ENCODE assay signal across 8 cellular contexts in the genomic region with DNA sequence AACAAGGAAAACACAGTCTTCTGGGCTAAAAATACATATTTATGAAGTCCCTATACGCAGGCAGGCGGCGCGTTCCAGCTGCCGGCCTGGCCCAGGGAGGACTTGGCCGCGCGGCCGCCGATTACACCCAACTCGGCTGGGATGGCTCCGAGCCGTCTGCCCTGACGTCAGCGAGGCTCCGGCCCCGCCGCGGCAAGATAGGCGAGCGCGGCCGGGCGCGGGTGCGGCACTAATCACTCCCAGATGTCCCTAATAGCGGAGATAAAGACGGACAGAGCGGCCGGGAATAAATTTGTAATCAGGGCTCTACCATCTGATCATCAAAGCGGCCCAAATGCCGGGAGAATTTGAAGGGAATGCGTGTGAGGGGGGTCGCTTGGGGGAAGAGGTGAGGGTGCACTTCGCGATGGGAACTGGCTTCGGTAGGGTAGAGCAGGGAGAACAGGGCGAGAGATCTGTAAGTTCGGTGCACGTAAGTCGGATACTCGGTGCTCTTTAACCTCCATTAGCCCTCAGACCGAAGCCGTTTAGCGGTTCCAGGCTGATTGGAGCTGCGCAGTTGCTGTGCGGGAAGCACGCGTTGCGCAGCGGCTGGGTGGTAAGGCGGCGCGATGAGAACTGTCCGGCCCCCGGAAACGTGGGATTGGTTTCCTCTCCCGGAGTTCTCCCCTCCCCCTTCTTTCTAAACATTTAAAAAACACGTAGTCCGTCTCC. TPM values are rescaled to one million over a fixed set of nuclear protein-coding genes. Genes with fewer than 3 reads are reported as not detected.
A peak's percentile ranks its signal among the peaks of the same experiment; 100 is the strongest.
DNase-seq lines count a peak whose midpoint lies in the region; ATAC-seq and TF ChIP-seq lines count a peak whose summit lies in the region.

No MANE protein-coding gene starts in this region.

- H3K36me3 ChIP-seq in trophoblast cell (ENCODE audit: control insufficient read depth in 1 of 2, insufficient read depth in 2 of 2, low read length in 2 of 2) = no peaks in the 10 kb centered on the region

- WGBS in trophoblast cell (ENCODE audit: extremely low coverage, insufficient coverage, insufficient read length) = no CpG with 5 or more reads among the region's 60 CpGs

- no peak overlapping the region for H3K27ac Mint-ChIP-seq in activated CD4-positive, alpha-beta T cell treated with anti-CD3 and anti-CD28 coated beads for 36 hours
- H3K27ac Mint-ChIP-seq in WTC11 = no peak overlapping the region
- H3K27ac Mint-ChIP-seq in glutamatergic neuron (ENCODE audit: unreplicated experiment) = peak overlapping the region; percentile 92

- H3K27me3 Mint-ChIP-seq in activated CD4-positive, alpha-beta T cell treated with anti-CD3 and anti-CD28 coated beads for 36 hours = peaks cover 88% of the 10 kb centered on the region
- peaks cover 100% of the 10 kb centered on the region for H3K27me3 Mint-ChIP-seq in WTC11 (ENCODE audit: low read depth)
- H3K27me3 Mint-ChIP-seq in glutamatergic neuron (ENCODE audit: unreplicated experiment) = peaks cover 43% of the 10 kb centered on the region

- intact Hi-C loops in activated CD4-positive, alpha-beta T cell treated with anti-CD3 and anti-CD28 coated beads for 36 hours (cut with DNase I, micrococcal nuclease) = loop anchor here (2.0 to 5.0 kb wide), 2 partner anchors 690 to 692 kb away; no protein-coding TSS in a partner anchor

- H3K4me2 ChIP-seq in trophoblast cell (ENCODE audit: low read length) = peak overlapping the region; percentile 89

- TF ChIP-seq CTCF in WTC11 (IDR thresholded peaks at IDR 0.05) (no peak), glutamatergic neuron (IDR thresholded peaks at IDR 0.05; ENCODE audit: partially characterized antibody, unreplicated experiment) (no peak)

- peaks cover 27 to 34% of the 10 kb centered on the region in 2 experiments for H3K4me1 ChIP-seq in trophoblast cell (ENCODE audit: control insufficient read depth in 1 of 2, insufficient read depth in 2 of 2, low read length in 2 of 2)

- peak overlapping the region; percentile 78 for H2BK5ac ChIP-seq in trophoblast cell (ENCODE audit: low read depth, low read length, poor library complexity)

- peak overlapping the region; percentile 94 for H2BK120ac ChIP-seq in trophoblast cell (ENCODE audit: insufficient read depth, low read length, poor library complexity)

- peak overlapping the region; percentile 49 for H2AK5ac ChIP-seq in trophoblast cell (ENCODE audit: low read length)

- H3K9me3 Mint-ChIP-seq in activated CD4-positive, alpha-beta T cell treated with anti-CD3 and anti-CD28 coated beads for 36 hours (ENCODE audit: low read depth) = peaks cover 2% of the 10 kb centered on the region
- H3K9me3 Mint-ChIP-seq in WTC11 = no peaks in the 10 kb centered on the region
- peaks cover 32% of the 10 kb centered on the region for H3K9me3 Mint-ChIP-seq in glutamatergic neuron (ENCODE audit: unreplicated experiment)

- H3K4me3 Mint-ChIP-seq in activated CD4-positive, alpha-beta T cell treated with anti-CD3 and anti-CD28 coated beads for 36 hours = peak overlapping the region; percentile 51
- H3K4me3 Mint-ChIP-seq in WTC11 = peak overlapping the region; percentile 64
- peak overlapping the region; percentile 90 for H3K4me3 Mint-ChIP-seq in glutamatergic neuron (ENCODE audit: unreplicated experiment)

- H2AFZ ChIP-seq in trophoblast cell (ENCODE audit: insufficient read depth, low read length, poor library complexity) = peak overlapping the region; percentile 40

- H4K12ac ChIP-seq in trophoblast cell (ENCODE audit: low read depth, low read length) = peak overlapping the region; percentile 66

- ATAC-seq in activated CD4-positive, alpha-beta T cell treated with anti-CD3 and anti-CD28 coated beads for 36 hours = no peak
- ATAC-seq in WTC11 (peak; percentile 13), GM18868 (IDR thresholded peaks at IDR 0.05; ENCODE audit: unreplicated experiment) (no peak), GM18873 (IDR thresholded peaks at IDR 0.05; ENCODE audit: low FRiP score, unreplicated experiment) (no peak)

- H3K27me3 ChIP-seq in trophoblast cell (ENCODE audit: insufficient read depth, low read length) = peaks cover 7% of the 10 kb centered on the region

- H3K9me3 ChIP-seq in trophoblast cell (ENCODE audit: insufficient read depth, low read depth, low read length) = no peaks in the 10 kb centered on the region

- H3K27ac ChIP-seq in trophoblast cell (ENCODE audit: low read depth, low read length) = peak overlapping the region; percentile 97

- DNase-seq in activated CD4-positive, alpha-beta T cell treated with anti-CD3 and anti-CD28 coated beads for 36 hours = peak; percentile 26
- no peak for DNase-seq in activated CD4-positive, alpha-beta T cell treated with anti-CD3 and anti-CD28 coated beads, Interleukin-2, amount 50 U/mL, for 1 hour
- DNase-seq in WTC11 (ENCODE audit: low spot score) (peak; percentile 67), glutamatergic neuron (peak; percentile 83), trophoblast cell (peak; percentile 40 to 53), OCI-M1 (lab: John Stamatoyannopoulos, UW) (no peak)

- peaks cover 15% of the 10 kb centered on the region for H3K79me2 ChIP-seq in trophoblast cell (ENCODE audit: control insufficient read depth, insufficient read depth, low read length, poor library complexity)

- peak overlapping the region; percentile 84 for H3K14ac ChIP-seq in trophoblast cell (ENCODE audit: low read length)

- peak overlapping the region; percentile 67 for H3K4me3 ChIP-seq in trophoblast cell (ENCODE audit: low read depth, low read length)

- H3K23ac ChIP-seq in trophoblast cell (ENCODE audit: low read length) = no peak overlapping the region

- H4K8ac ChIP-seq in trophoblast cell (ENCODE audit: low read depth, low read length) = peak overlapping the region; percentile 64

- H2BK12ac ChIP-seq in trophoblast cell (ENCODE audit: low read length) = peak overlapping the region; percentile 66

- peak overlapping the region; percentile 54 for H3K4ac ChIP-seq in trophoblast cell (ENCODE audit: low read depth, low read length)

- peak overlapping the region; percentile 86 for H3K18ac ChIP-seq in trophoblast cell (ENCODE audit: low read length)

- H4K91ac ChIP-seq in trophoblast cell (ENCODE audit: low read depth, low read length) = peak overlapping the region; percentile 71

- H3K9ac ChIP-seq in trophoblast cell (ENCODE audit: low read length) = peak overlapping the region; percentile 75

- CTCF ChIA-PET in activated CD4-positive, alpha-beta T cell treated with anti-CD3 and anti-CD28 coated beads for 36 hours (lab: Charles Lee) = interaction anchor here (0.8 to 1.1 kb wide), 2 partner anchors 16 kb away, joined by 4 to 5 read pairs; no protein-coding TSS in a partner anchor
- CTCF ChIA-PET in WTC11 (lab: Charles Lee) = interaction anchor here (1.0 to 2.5 kb wide), 5 partner anchors 8 to 468 kb away, joined by 3 to 9 read pairs (median 5); a partner anchor contains a TSS

- peaks cover 20% of the 10 kb centered on the region for H3K4me1 Mint-ChIP-seq in activated CD4-positive, alpha-beta T cell treated with anti-CD3 and anti-CD28 coated beads for 36 hours
- H3K4me1 Mint-ChIP-seq in WTC11 (peaks cover 70% of the 10 kb centered on the region), glutamatergic neuron (ENCODE audit: low read depth, unreplicated experiment) (peaks cover 27% of the 10 kb centered on the region)

- H3K79me1 ChIP-seq in trophoblast cell (ENCODE audit: low read length) = peaks cover 57% of the 10 kb centered on the region

- POLR2A ChIA-PET in activated CD4-positive, alpha-beta T cell treated with anti-CD3 and anti-CD28 coated beads for 36 hours (lab: Charles Lee) = interaction anchor here (0.6 kb wide), 1 partner anchor 193 kb away, joined by 3 read pairs; no protein-coding TSS in a partner anchor
- POLR2A ChIA-PET in WTC11 (lab: Charles Lee) = interaction anchor here (1.0 kb wide), 1 partner anchor 13 kb away, joined by 3 read pairs; no protein-coding TSS in a partner anchor

- H3K36me3 Mint-ChIP-seq in activated CD4-positive, alpha-beta T cell treated with anti-CD3 and anti-CD28 coated beads for 36 hours (ENCODE audit: low read depth) = peaks cover 7% of the 10 kb centered on the region
- H3K36me3 Mint-ChIP-seq in WTC11 (peaks cover 7% of the 10 kb centered on the region; the same call in 1 of the 2 replicates), glutamatergic neuron (ENCODE audit: unreplicated experiment) (peaks cover 7% of the 10 kb centered on the region)

TF ChIP-seq in WTC11, 78 proteins besides CTCF, POLR2A, EP300 and RAD21 (continues in another document):
- TF ChIP-seq, protein P1, sequence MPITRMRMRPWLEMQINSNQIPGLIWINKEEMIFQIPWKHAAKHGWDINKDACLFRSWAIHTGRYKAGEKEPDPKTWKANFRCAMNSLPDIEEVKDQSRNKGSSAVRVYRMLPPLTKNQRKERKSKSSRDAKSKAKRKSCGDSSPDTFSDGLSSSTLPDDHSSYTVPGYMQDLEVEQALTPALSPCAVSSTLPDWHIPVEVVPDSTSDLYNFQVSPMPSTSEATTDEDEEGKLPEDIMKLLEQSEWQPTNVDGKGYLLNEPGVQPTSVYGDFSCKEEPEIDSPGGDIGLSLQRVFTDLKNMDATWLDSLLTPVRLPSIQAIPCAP (CRISPR knock-in tag; IDR thresholded peaks at IDR 0.05) = no peak
- TF ChIP-seq, protein P2, sequence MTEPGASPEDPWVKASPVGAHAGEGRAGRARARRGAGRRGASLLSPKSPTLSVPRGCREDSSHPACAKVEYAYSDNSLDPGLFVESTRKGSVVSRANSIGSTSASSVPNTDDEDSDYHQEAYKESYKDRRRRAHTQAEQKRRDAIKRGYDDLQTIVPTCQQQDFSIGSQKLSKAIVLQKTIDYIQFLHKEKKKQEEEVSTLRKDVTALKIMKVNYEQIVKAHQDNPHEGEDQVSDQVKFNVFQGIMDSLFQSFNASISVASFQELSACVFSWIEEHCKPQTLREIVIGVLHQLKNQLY (CRISPR knock-in tag; IDR thresholded peaks at IDR 0.05) = no peak
- TF ChIP-seq ZNF263 (CRISPR knock-in tag; IDR thresholded peaks at IDR 0.05; ENCODE audit: low read depth) (no peak), JAZF1 (CRISPR knock-in tag; IDR thresholded peaks at IDR 0.05) (no peak)
- TF ChIP-seq, protein P3, sequence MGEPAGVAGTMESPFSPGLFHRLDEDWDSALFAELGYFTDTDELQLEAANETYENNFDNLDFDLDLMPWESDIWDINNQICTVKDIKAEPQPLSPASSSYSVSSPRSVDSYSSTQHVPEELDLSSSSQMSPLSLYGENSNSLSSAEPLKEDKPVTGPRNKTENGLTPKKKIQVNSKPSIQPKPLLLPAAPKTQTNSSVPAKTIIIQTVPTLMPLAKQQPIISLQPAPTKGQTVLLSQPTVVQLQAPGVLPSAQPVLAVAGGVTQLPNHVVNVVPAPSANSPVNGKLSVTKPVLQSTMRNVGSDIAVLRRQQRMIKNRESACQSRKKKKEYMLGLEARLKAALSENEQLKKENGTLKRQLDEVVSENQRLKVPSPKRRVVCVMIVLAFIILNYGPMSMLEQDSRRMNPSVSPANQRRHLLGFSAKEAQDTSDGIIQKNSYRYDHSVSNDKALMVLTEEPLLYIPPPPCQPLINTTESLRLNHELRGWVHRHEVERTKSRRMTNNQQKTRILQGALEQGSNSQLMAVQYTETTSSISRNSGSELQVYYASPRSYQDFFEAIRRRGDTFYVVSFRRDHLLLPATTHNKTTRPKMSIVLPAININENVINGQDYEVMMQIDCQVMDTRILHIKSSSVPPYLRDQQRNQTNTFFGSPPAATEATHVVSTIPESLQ (CRISPR knock-in tag; IDR thresholded peaks at IDR 0.05) = no peak

RNA-seq across cellular contexts. Expression of a gene that starts 7.7 kb away (rescaled TPM):
- not detected for total RNA-seq in activated CD4-positive, alpha-beta T cell treated with anti-CD3 and anti-CD28 coated beads for 36 hours
- total RNA-seq in WTC11 (2021) (0.09 to 0.13 TPM in 2 of 3 replicates, not detected in the other), glutamatergic neuron (ENCODE audit: unreplicated experiment) (not detected)
- polyA plus RNA-seq in trophoblast cell (2013) = 12.4 and 13.9 TPM in 2 replicates

Comparison
In these comparisons a context has a peak if more than half of its experiments do, and no peak if none do; other contexts are left out.
1. DNase-seq: peak in activated CD4-positive, alpha-beta T cell treated with anti-CD3 and anti-CD28 coated beads for 36 hours (single experiment), WTC11 (single experiment), glutamatergic neuron (single experiment) and trophoblast cell (2 of 2); none in activated CD4-positive, alpha-beta T cell treated with anti-CD3 and anti-CD28 coated beads, Interleukin-2, amount 50 U/mL, for 1 hour (single experiment) and OCI-M1 (single experiment).
2. Peak in every context shown above with its lines, with median percentiles within 50 percentile points of each other: H3K4me3 Mint-ChIP-seq.